ENCODE assay signal across 17 cellular contexts in genomic region chr7:121798896-121799295, GRCh38.
A peak's percentile ranks its signal among the peaks of the same experiment; 100 is the strongest.
DNase-seq lines count a peak whose midpoint lies in the region; ATAC-seq and TF ChIP-seq lines count a peak whose summit lies in the region.
"Had no signal": no experiment of that assay in that cellular context is flagged by ENCODE, and none has a peak within 500 bp of the region (broad histone marks: within the 10 kb centered on the region; RNA-seq: fewer than 3 reads in every experiment).

No MANE protein-coding gene starts in this region.

- no peaks in the 10 kb centered on the region for H3K27me3 ChIP-seq in iPS-18a (ENCODE audit: control insufficient read depth, insufficient read depth, low read length)
- H3K27me3 ChIP-seq in tibial nerve: no peaks in the 10 kb centered on the region
- H3K27me3 ChIP-seq in right lobe of liver: no peaks in the 10 kb centered on the region
- H3K27me3 ChIP-seq: body of pancreas, transverse colon had no signal

- no peak for TF ChIP-seq EP300 in tibial nerve (IDR thresholded peaks at IDR 0.05)

- intact Hi-C loops in right lobe of liver (cut with DNase I): no loop called here

- peak; percentile 7 for DNase-seq in NCI-H1436 (lab: John Stamatoyannopoulos, UW)
- no peak for DNase-seq in NCI-H1436 treated with DMSO at 0.1 percent for 48 hours (lab: John Stamatoyannopoulos, UW)
- DNase-seq in tibial nerve (ENCODE audit: low spot score in 2 of 2): no peak
- DNase-seq in activated naive CD8-positive, alpha-beta T cell treated with anti-CD3 and anti-CD28 coated beads for 36 hours: no peak
- no peak for DNase-seq in right lobe of liver
- DNase-seq: activated CD4-positive, alpha-beta T cell treated with anti-CD3 and anti-CD28 coated beads for 4 hours; activated T-cell treated with anti-CD3 and anti-CD28 coated beads, Interleukin-2, amount 50 U/mL, for 72 hours; body of pancreas; Caco-2; natural killer cell; NCI-H748 treated with DMSO at 0.1 percent for 48 hours; small intestine; transverse colon had no signal

- H3K27ac ChIP-seq in iPS-18a (ENCODE audit: low read length) (peak overlapping the region; percentile 73), tibial nerve (peak overlapping the region in 3 of 4 donors; percentile 2 to 83 (median 55)), right lobe of liver (no peak overlapping the region)
- H3K27ac ChIP-seq: 22Rv1, body of pancreas, transverse colon had no signal

- peak overlapping the region; percentile 97 to 100 (median 99) for H3K27ac Mint-ChIP-seq in brain
- no peak overlapping the region for H3K27ac Mint-ChIP-seq in activated naive CD8-positive, alpha-beta T cell treated with anti-CD3 and anti-CD28 coated beads for 36 hours
- H3K27ac Mint-ChIP-seq: activated T-cell treated with anti-CD3 and anti-CD28 coated beads, Interleukin-2, amount 50 U/mL, for 72 hours; natural killer cell had no signal

- 48% methylated on average over 1 of the region's 1 CpG for WGBS in tibial nerve, 2 donors
- 29% methylated on average over 1 of the region's 1 CpG for WGBS in right lobe of liver (ENCODE audit: insufficient coverage, low coverage, low lambda C conversion rate, missing lambda C conversion rate)

- no peak for ATAC-seq in right lobe of liver
- ATAC-seq in GM21737 (IDR thresholded peaks at IDR 0.05; ENCODE audit: unreplicated experiment): no peak
- ATAC-seq: activated T-cell treated with anti-CD3 and anti-CD28 coated beads, Interleukin-2, amount 50 U/mL, for 72 hours; body of pancreas; natural killer cell had no signal

- H3K4me3 ChIP-seq in iPS-18a (ENCODE audit: low read length): peak overlapping the region; percentile 4
- H3K4me3 ChIP-seq in tibial nerve: no peak overlapping the region
- H3K4me3 ChIP-seq in right lobe of liver: no peak overlapping the region
- H3K4me3 ChIP-seq: body of pancreas, transverse colon had no signal

- no peaks in the 10 kb centered on the region for H3K9me3 ChIP-seq in iPS-18a (ENCODE audit: control insufficient read depth, low read depth, low read length)
- no peaks in the 10 kb centered on the region for H3K9me3 ChIP-seq in tibial nerve
- no peaks in the 10 kb centered on the region for H3K9me3 ChIP-seq in right lobe of liver
- H3K9me3 ChIP-seq: body of pancreas, Caco-2, transverse colon had no signal

- no peaks in the 10 kb centered on the region for H3K27me3 Mint-ChIP-seq in brain
- H3K27me3 Mint-ChIP-seq in activated naive CD8-positive, alpha-beta T cell treated with anti-CD3 and anti-CD28 coated beads for 36 hours: no peaks in the 10 kb centered on the region

- H3K36me3 ChIP-seq in iPS-18a (ENCODE audit: control insufficient read depth, low read depth, low read length) (no peaks in the 10 kb centered on the region), tibial nerve (no peaks in the 10 kb centered on the region), right lobe of liver (no peaks in the 10 kb centered on the region)
- H3K36me3 ChIP-seq: transverse colon had no signal

- H3K4me1 ChIP-seq in iPS-18a (ENCODE audit: control insufficient read depth, low read depth, low read length) (peaks cover 37% of the 10 kb centered on the region), tibial nerve (peaks cover 0 to 21% (median 2%) of the 10 kb centered on the region in 4 donors), right lobe of liver (no peaks in the 10 kb centered on the region)
- H3K4me1 ChIP-seq: body of pancreas, Caco-2, transverse colon had no signal

- H3K4me3 Mint-ChIP-seq in brain: peak overlapping the region; percentile 69 to 83 (median 77)
- no peak overlapping the region for H3K4me3 Mint-ChIP-seq in activated naive CD8-positive, alpha-beta T cell treated with anti-CD3 and anti-CD28 coated beads for 36 hours
- H3K4me3 Mint-ChIP-seq: activated T-cell treated with anti-CD3 and anti-CD28 coated beads, Interleukin-2, amount 50 U/mL, for 72 hours; natural killer cell had no signal

- peak overlapping the region; percentile 59 for H3K9ac ChIP-seq in iPS-18a (ENCODE audit: low read length)

- TF ChIP-seq POLR2A in tibial nerve (IDR thresholded peaks at IDR 0.05): no peak
- no peak for TF ChIP-seq POLR2A in right lobe of liver (IDR thresholded peaks at IDR 0.05)

- peaks cover 0 to 11% (median 5%) of the 10 kb centered on the region in 5 experiments for H3K9me3 Mint-ChIP-seq in brain
- H3K9me3 Mint-ChIP-seq in activated naive CD8-positive, alpha-beta T cell treated with anti-CD3 and anti-CD28 coated beads for 36 hours: no peaks in the 10 kb centered on the region
- H3K9me3 Mint-ChIP-seq: activated T-cell treated with anti-CD3 and anti-CD28 coated beads, Interleukin-2, amount 50 U/mL, for 72 hours had no signal

- no peaks in the 10 kb centered on the region for H3K36me3 Mint-ChIP-seq in brain
- H3K36me3 Mint-ChIP-seq in activated naive CD8-positive, alpha-beta T cell treated with anti-CD3 and anti-CD28 coated beads for 36 hours: no peaks in the 10 kb centered on the region
- H3K36me3 Mint-ChIP-seq: natural killer cell had no signal

- H3K4me1 Mint-ChIP-seq in brain: peaks cover 65% of the 10 kb centered on the region
- no peaks in the 10 kb centered on the region for H3K4me1 Mint-ChIP-seq in activated naive CD8-positive, alpha-beta T cell treated with anti-CD3 and anti-CD28 coated beads for 36 hours
- H3K4me1 Mint-ChIP-seq: natural killer cell had no signal

- TF ChIP-seq CTCF in brain (conservative IDR thresholded peaks at IDR 0.05) (no peak), tibial nerve (IDR thresholded peaks at IDR 0.05) (no peak), right lobe of liver (IDR thresholded peaks at IDR 0.05) (no peak)

Comparison
In these comparisons a context has a peak if more than half of its experiments do, and no peak if none do; other contexts are left out.
1. H3K27ac ChIP-seq: peak in iPS-18a (single experiment) and tibial nerve (3 of 4); none in right lobe of liver (0 of 3).